In genomic region chr22:28019881-28020861, GRCh38 we compare ENCODE assay signal across 8 cellular contexts.
DNase-seq lines count a peak whose midpoint lies in the region; ATAC-seq and TF ChIP-seq lines count a peak whose summit lies in the region.

No MANE protein-coding gene starts in this region.

- no peak for TF ChIP-seq EP300 in transverse colon (IDR thresholded peaks at IDR 0.05; ENCODE audit: low read depth)

- H3K4me2 ChIP-seq in DOHH2 (ENCODE audit: low read length) (no peak overlapping the region), parathyroid adenoma (ENCODE audit: low read length) (no peak overlapping the region)

- H3K36me3 ChIP-seq in DOHH2 (ENCODE audit: control insufficient read depth, low read length), result no peaks in the 10 kb centered on the region
- H3K36me3 ChIP-seq in SJCRH30, result no peaks in the 10 kb centered on the region
- H3K36me3 ChIP-seq in parathyroid adenoma (ENCODE audit: control insufficient read depth, insufficient read depth, low read length), result no peaks in the 10 kb centered on the region
- H3K36me3 ChIP-seq in transverse colon, result no peaks in the 10 kb centered on the region

- no peaks in the 10 kb centered on the region for H3K27me3 ChIP-seq in DOHH2 (ENCODE audit: control insufficient read depth, low read length)
- no peaks in the 10 kb centered on the region for H3K27me3 ChIP-seq in SJCRH30
- H3K27me3 ChIP-seq in parathyroid adenoma (ENCODE audit: control insufficient read depth, insufficient read depth, low read length), result no peaks in the 10 kb centered on the region
- no peaks in the 10 kb centered on the region for H3K27me3 ChIP-seq in transverse colon

- CTCF ChIA-PET in activated naive CD4-positive, alpha-beta T cell treated with anti-CD3 and anti-CD28 coated beads for 36 hours (lab: Charles Lee), result interaction anchor here (0.5 to 2.4 kb wide), 17 partner anchors 9 to 794 kb away, joined by 3 to 13 read pairs (median 4); no protein-coding TSS in a partner anchor

- TF ChIP-seq CTCF in DOHH2 (IDR thresholded peaks at IDR 0.05; ENCODE audit: low read depth, low read length, poor library complexity, severe bottlenecking) (peak; percentile 97), parathyroid adenoma (IDR thresholded peaks at IDR 0.05) (peak; percentile 85), transverse colon (IDR thresholded peaks at IDR 0.05) (peak; percentile 85 to 94 (median 92))

- H3K9ac ChIP-seq in parathyroid adenoma, result no peak overlapping the region

- no peak overlapping the region for H3K4me3 Mint-ChIP-seq in activated naive CD4-positive, alpha-beta T cell treated with anti-CD3 and anti-CD28 coated beads for 36 hours

- 43% methylated on average over 18 of the region's 20 CpGs; no CpG with 5 or more reads in 1 of the 2 donors for WGBS in transverse colon (ENCODE audit: low coverage in 1 of 2), 2 donors

- H2AFZ ChIP-seq in parathyroid adenoma, result no peak overlapping the region

- no peaks in the 10 kb centered on the region for H3F3A ChIP-seq in DOHH2 (ENCODE audit: control insufficient read depth, insufficient read depth)

- H3K4me1 Mint-ChIP-seq in activated naive CD4-positive, alpha-beta T cell treated with anti-CD3 and anti-CD28 coated beads for 36 hours (ENCODE audit: low read depth), result peaks cover 2% of the 10 kb centered on the region

- ATAC-seq in GM18519 (IDR thresholded peaks at IDR 0.05; ENCODE audit: low FRiP score, unreplicated experiment), result no peak

- H3K27me3 Mint-ChIP-seq in activated naive CD4-positive, alpha-beta T cell treated with anti-CD3 and anti-CD28 coated beads for 36 hours (ENCODE audit: low read depth), result no peaks in the 10 kb centered on the region

- DNase-seq in HS-5 (ENCODE audit: low read depth), result peak; percentile 18
- DNase-seq in SJCRH30, result peak; percentile 88 to 93
- DNase-seq in activated naive CD4-positive, alpha-beta T cell treated with anti-CD3 and anti-CD28 coated beads for 36 hours, result peak; percentile 78
- peak; percentile 67 to 93 (median 84) for DNase-seq in head of caudate nucleus
- peak; percentile 68 for DNase-seq in transverse colon

- H3K9me2 ChIP-seq in DOHH2 (replicated peaks; ENCODE audit: control insufficient read depth, low read length), result no peaks in the 10 kb centered on the region

- no peaks in the 10 kb centered on the region for H3K79me2 ChIP-seq in DOHH2 (ENCODE audit: control insufficient read depth, low read length)
- no peaks in the 10 kb centered on the region for H3K79me2 ChIP-seq in parathyroid adenoma

- intact Hi-C loops in activated naive CD4-positive, alpha-beta T cell treated with anti-CD3 and anti-CD28 coated beads for 36 hours (cut with micrococcal nuclease), result loop anchor here (1.0 kb wide), 3 partner anchors 31 to 574 kb away; no protein-coding TSS in a partner anchor
- intact Hi-C loops in head of caudate nucleus (cut with DNase I), result loop anchor here (10.0 kb wide), 1 partner anchor 575 kb away; no protein-coding TSS in a partner anchor
- intact Hi-C loops in transverse colon (cut with DNase I; ENCODE audit: low total_unique reads), result loop anchor here (10.0 kb wide), 1 partner anchor 805 kb away; no protein-coding TSS in a partner anchor

- H3K9me3 Mint-ChIP-seq in activated naive CD4-positive, alpha-beta T cell treated with anti-CD3 and anti-CD28 coated beads for 36 hours, result no peaks in the 10 kb centered on the region

- no peak overlapping the region for H3K27ac Mint-ChIP-seq in activated naive CD4-positive, alpha-beta T cell treated with anti-CD3 and anti-CD28 coated beads for 36 hours

- H3K27ac ChIP-seq in DOHH2 (ENCODE audit: low read depth, low read length), result no peak overlapping the region
- peak overlapping the region; percentile 46 for H3K27ac ChIP-seq in SJCRH30
- no peak overlapping the region for H3K27ac ChIP-seq in parathyroid adenoma
- peak overlapping the region in 2 of 4 donors; percentile 17 to 63 for H3K27ac ChIP-seq in transverse colon

- no peaks in the 10 kb centered on the region for H3K36me3 Mint-ChIP-seq in activated naive CD4-positive, alpha-beta T cell treated with anti-CD3 and anti-CD28 coated beads for 36 hours (ENCODE audit: low read depth)

- in situ Hi-C loops in transverse colon (cut with MboI; ENCODE audit: low pct_ligation_motif_present in 1 of 4, low pct_unique_long_range_greater_than_20kb in 1 of 4, low sequenced_read_pairs in 3 of 4), result loop anchor here in 2 of 4 donors (10.0 to 25.0 kb wide), 2 partner anchors 575 to 817 kb away; no protein-coding TSS in a partner anchor

- no peaks in the 10 kb centered on the region for H3K4me1 ChIP-seq in DOHH2 (ENCODE audit: control insufficient read depth, low read length)
- H3K4me1 ChIP-seq in SJCRH30, result peaks cover 28% of the 10 kb centered on the region
- no peaks in the 10 kb centered on the region for H3K4me1 ChIP-seq in parathyroid adenoma
- H3K4me1 ChIP-seq in transverse colon, result peaks cover 2 to 14% (median 10%) of the 10 kb centered on the region in 4 donors

- H3K9me3 ChIP-seq in DOHH2 (ENCODE audit: control insufficient read depth, insufficient read depth, low read length) (no peaks in the 10 kb centered on the region), SJCRH30 (replicated peaks) (no peaks in the 10 kb centered on the region), parathyroid adenoma (ENCODE audit: control insufficient read depth, low read length) (no peaks in the 10 kb centered on the region), transverse colon (no peaks in the 10 kb centered on the region)

- TF ChIP-seq POLR2A in transverse colon (IDR thresholded peaks at IDR 0.05), result no peak

- H4K20me1 ChIP-seq in DOHH2 (ENCODE audit: control insufficient read depth, insufficient read depth, low read depth, low read length), result no peaks in the 10 kb centered on the region

- H3K4me3 ChIP-seq in DOHH2 (ENCODE audit: low read length) (no peak overlapping the region), SJCRH30 (peak overlapping the region; percentile 43), parathyroid adenoma (ENCODE audit: low read depth, low read length) (no peak overlapping the region), transverse colon (no peak overlapping the region)

Comparison
In these comparisons a context has a peak if more than half of its experiments do, and no peak if none do; other contexts are left out.
1. DNase-seq: peak in every context shown above with its lines; median percentile 90 in SJCRH30; 84 in head of caudate nucleus; 78 in activated naive CD4-positive, alpha-beta T cell treated with anti-CD3 and anti-CD28 coated beads for 36 hours; 68 in transverse colon; 18 in HS-5.